20 cellular contexts compared by ENCODE assay signal in the genomic region with DNA sequence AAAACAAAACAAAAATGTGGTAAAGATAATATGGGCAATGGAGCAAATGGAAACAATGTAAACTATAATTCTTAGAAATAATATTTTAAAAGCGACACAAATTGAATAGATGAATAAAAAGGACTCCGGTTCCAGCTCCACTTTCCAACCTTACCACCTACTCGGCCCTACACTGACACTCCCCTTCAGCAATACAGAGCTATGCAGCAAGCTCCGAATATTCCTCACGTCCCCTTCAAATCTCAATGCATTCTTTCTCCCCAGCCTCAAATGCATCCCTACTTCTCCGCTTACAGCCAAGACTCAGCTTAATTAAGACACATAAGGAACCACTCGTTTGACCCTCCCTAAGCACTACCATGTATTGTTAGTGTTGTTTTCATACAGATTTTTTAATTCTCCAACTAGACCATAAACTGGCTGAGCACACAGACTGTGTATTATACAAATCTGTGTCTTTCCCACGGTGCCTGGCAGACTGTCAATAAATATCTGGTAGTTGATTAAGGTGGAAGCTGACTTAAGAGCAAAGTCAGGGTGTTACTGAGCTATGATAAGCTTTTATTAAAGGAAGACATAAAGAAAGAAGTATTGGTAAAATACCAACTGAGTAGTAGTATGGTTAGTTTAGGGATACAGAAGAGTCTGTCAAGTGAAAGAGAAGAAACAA.
"Had no signal": no experiment of that assay in that cellular context is flagged by ENCODE, and none has a peak within 500 bp of the region (broad histone marks: within the 10 kb centered on the region; RNA-seq: fewer than 3 reads in every experiment).

No MANE protein-coding gene starts in this region.

- H3K9me3 ChIP-seq: MG63, SJSA1 had no signal

- H3K36me3 ChIP-seq: MG63, SJSA1 had no signal

- H3K4me1 ChIP-seq: SJSA1 had no signal

- DNase-seq: Karpas-422, KG1, MG63, NCI-H1092 treated with DMSO at 0.1 percent for 48 hours, NCI-H1436, NCI-H187, NCI-H2029, NCI-H2081 treated with DMSO at 0.1 percent for 48 hours, NCI-H2171, NCI-H226, NCI-H446, NCI-H510A, NCI-H524 treated with DMSO at 0.1 percent for 48 hours, NCI-H69, NCI-H774, Right ventricle myocardium superior, RPMI8226, SIG-M5 had no signal

- H3K27me3 ChIP-seq: MG63, SJSA1 had no signal

- H3K27ac ChIP-seq: SJSA1, SK-N-MC had no signal

- H3K4me3 ChIP-seq: MG63, SJSA1, SK-N-MC had no signal
